17 cellular contexts compared by ENCODE assay signal in genomic region chr5:36790847-36791246, GRCh38.
DNase-seq lines count a peak whose midpoint lies in the region; ATAC-seq, FAIRE-seq and TF ChIP-seq lines count a peak whose summit lies in the region.
"Had no signal": no experiment of that assay in that cellular context is flagged by ENCODE, and none has a peak within 500 bp of the region (broad histone marks: within the 10 kb centered on the region; RNA-seq: fewer than 3 reads in every experiment).

No MANE protein-coding gene starts in this region.

- no peaks in the 10 kb centered on the region for H3K9me3 Mint-ChIP-seq in astrocyte (ENCODE audit: unreplicated experiment)
- no peaks in the 10 kb centered on the region for H3K9me3 Mint-ChIP-seq in endodermal cell
- no peaks in the 10 kb centered on the region for H3K9me3 Mint-ChIP-seq in Caco-2 (ENCODE audit: unreplicated experiment)
- H3K9me3 Mint-ChIP-seq: HFFc6 had no signal

- no peaks in the 10 kb centered on the region for H3K36me3 ChIP-seq in astrocyte (ENCODE audit: insufficient read depth, low read length)
- H3K36me3 ChIP-seq in endodermal cell (ENCODE audit: control insufficient read depth, insufficient read depth, low read length) = no peaks in the 10 kb centered on the region
- H3K36me3 ChIP-seq in Caco-2 (ENCODE audit: control insufficient read depth, insufficient read depth, low read length) = no peaks in the 10 kb centered on the region

- H4K20me1 ChIP-seq in astrocyte (ENCODE audit: insufficient read depth, low read length) = no peaks in the 10 kb centered on the region

- H3K9me3 ChIP-seq in astrocyte (ENCODE audit: insufficient read depth, low read depth, low read length) (no peaks in the 10 kb centered on the region), endodermal cell (ENCODE audit: control insufficient read depth, low read length) (no peaks in the 10 kb centered on the region), Caco-2 (no peaks in the 10 kb centered on the region)

- TF ChIP-seq CTCF in AG10803 (conservative IDR thresholded peaks at IDR 0.05; ENCODE audit: low read length) = no peak
- TF ChIP-seq CTCF in astrocyte (IDR thresholded peaks at IDR 0.05; ENCODE audit: insufficient read depth, low read depth, low read length) = no peak
- no peak for TF ChIP-seq CTCF in foreskin keratinocyte (conservative IDR thresholded peaks at IDR 0.05)
- no peak for TF ChIP-seq CTCF in endodermal cell (conservative IDR thresholded peaks at IDR 0.05)
- no peak for TF ChIP-seq CTCF in Caco-2 (IDR thresholded peaks at IDR 0.05; ENCODE audit: insufficient read depth in 1 of 2, low read depth in 1 of 2, low read length in 1 of 2, severe bottlenecking in 1 of 2, unreplicated experiment in 1 of 2)

- H3K27me3 ChIP-seq in astrocyte (ENCODE audit: insufficient read depth, low read length) = no peaks in the 10 kb centered on the region
- H3K27me3 ChIP-seq in foreskin keratinocyte = peaks cover 23% of the 10 kb centered on the region
- H3K27me3 ChIP-seq in endodermal cell (ENCODE audit: control insufficient read depth, insufficient read depth, low read length, poor library complexity, severe bottlenecking) = no peaks in the 10 kb centered on the region
- no peaks in the 10 kb centered on the region for H3K27me3 ChIP-seq in Caco-2 (replicated peaks; ENCODE audit: control insufficient read depth, insufficient read depth, low read length)

- BruUV-seq in Caco-2 (replicated peaks; lab: Mats Ljungman, UMichigan) = no TSS peak

- H3K27ac Mint-ChIP-seq in astrocyte (ENCODE audit: unreplicated experiment) = no peak overlapping the region
- H3K27ac Mint-ChIP-seq in endodermal cell = no peak overlapping the region
- no peak overlapping the region for H3K27ac Mint-ChIP-seq in Caco-2 (ENCODE audit: unreplicated experiment)
- H3K27ac Mint-ChIP-seq: CD14-positive monocyte, HFFc6 had no signal

- no peak for FAIRE-seq in astrocyte (lab: Jason Lieb, UNC)
- FAIRE-seq: A204.1 had no signal

- H3K9ac ChIP-seq in astrocyte (ENCODE audit: low read length) (no peak overlapping the region), endodermal cell (ENCODE audit: extremely low read depth, low read length, poor library complexity, severe bottlenecking) (no peak overlapping the region)

- CTCF ChIA-PET in Caco-2 (lab: Charles Lee) = no interaction called here

- H3K4me1 ChIP-seq in astrocyte (ENCODE audit: insufficient read depth, low read length) = no peaks in the 10 kb centered on the region
- H3K4me1 ChIP-seq in foreskin keratinocyte = no peaks in the 10 kb centered on the region
- H3K4me1 ChIP-seq in endodermal cell (ENCODE audit: control insufficient read depth, insufficient read depth, low read length) = no peaks in the 10 kb centered on the region
- peaks cover 14% of the 10 kb centered on the region; the same call in 1 of the 2 replicates for H3K4me1 ChIP-seq in Caco-2

- H3K4me2 ChIP-seq in astrocyte (ENCODE audit: low read length) = no peak overlapping the region

- WGBS in endodermal cell (ENCODE audit: insufficient coverage in 1 of 2, insufficient read length in 1 of 2), 2 experiments = 93% methylated on average over 1 of the region's 1 CpG; no CpG with 5 or more reads in 1 of the 2 experiments

- no peaks in the 10 kb centered on the region for H3K79me2 ChIP-seq in astrocyte (ENCODE audit: insufficient read depth, low read length)

- peak; percentile 6 for DNase-seq in AG10803 (ENCODE audit: low read depth)
- peak; percentile 3 for DNase-seq in HCEC 1CT
- peak; percentile 6 for DNase-seq in astrocyte (ENCODE audit: low read depth)
- DNase-seq in foreskin keratinocyte = peak; percentile 26 to 57
- no peak for DNase-seq in OCI-M1 (lab: John Stamatoyannopoulos, UW)
- DNase-seq in endodermal cell = no peak
- DNase-seq in Caco-2 = no peak
- no peak for DNase-seq in NCI-H1436 (lab: John Stamatoyannopoulos, UW)
- DNase-seq: COR-L47, DMS79 treated with DMSO at 0.1 percent for 48 hours, GF-D8, HFFc6, NCI-H1417, NCI-H2029, NCI-H524 treated with DMSO at 0.1 percent for 48 hours had no signal

- H3K27ac ChIP-seq in astrocyte (ENCODE audit: low read depth, low read length) (no peak overlapping the region), foreskin keratinocyte (no peak overlapping the region), endodermal cell (ENCODE audit: low read depth, low read length) (no peak overlapping the region)

- H3K27me3 Mint-ChIP-seq in astrocyte (ENCODE audit: low read depth, unreplicated experiment) (peaks cover 3% of the 10 kb centered on the region), endodermal cell (ENCODE audit: insufficient read depth) (no peaks in the 10 kb centered on the region), Caco-2 (ENCODE audit: insufficient read depth, unreplicated experiment) (peaks cover 11% of the 10 kb centered on the region)

- no peak overlapping the region for H2AFZ ChIP-seq in astrocyte (ENCODE audit: low read depth, low read length)

- H3K4me1 Mint-ChIP-seq in astrocyte (ENCODE audit: low read depth, unreplicated experiment) (no peaks in the 10 kb centered on the region), endodermal cell (no peaks in the 10 kb centered on the region), Caco-2 (ENCODE audit: low read depth, unreplicated experiment) (peaks cover 21% of the 10 kb centered on the region)

- H3K36me3 Mint-ChIP-seq in astrocyte (ENCODE audit: low read depth, unreplicated experiment) = no peaks in the 10 kb centered on the region
- no peaks in the 10 kb centered on the region for H3K36me3 Mint-ChIP-seq in endodermal cell (ENCODE audit: low read depth)
- H3K36me3 Mint-ChIP-seq in Caco-2 (ENCODE audit: insufficient read depth, unreplicated experiment) = no peaks in the 10 kb centered on the region
- H3K36me3 Mint-ChIP-seq: CD14-positive monocyte had no signal

- H3K4me3 Mint-ChIP-seq in astrocyte (ENCODE audit: unreplicated experiment) (no peak overlapping the region), endodermal cell (no peak overlapping the region), Caco-2 (ENCODE audit: unreplicated experiment) (no peak overlapping the region)
- H3K4me3 Mint-ChIP-seq: CD14-positive monocyte, HFFc6 had no signal

- H3K4me3 ChIP-seq in AG10803 (ENCODE audit: low read length) = no peak overlapping the region
- H3K4me3 ChIP-seq in astrocyte (ENCODE audit: insufficient read depth, low read depth, low read length) = no peak overlapping the region
- H3K4me3 ChIP-seq in endodermal cell (ENCODE audit: low read length) = no peak overlapping the region
- no peak overlapping the region for H3K4me3 ChIP-seq in Caco-2 (ENCODE audit: low read depth, low read length)

- intact Hi-C loops in Caco-2 (cut with micrococcal nuclease; ENCODE audit: unreplicated experiment) = no loop called here

- peak; percentile 80 for ATAC-seq in foreskin keratinocyte

- POLR2A ChIA-PET in Caco-2 (lab: Charles Lee) = no interaction called here

Comparison
In these comparisons a context has a peak if more than half of its experiments do, and no peak if none do; other contexts are left out.
1. DNase-seq: peak in AG10803 (single experiment), HCEC 1CT (single experiment), astrocyte (single experiment) and foreskin keratinocyte (2 of 2); none in OCI-M1 (single experiment), endodermal cell (single experiment), Caco-2 (0 of 2) and NCI-H1436 (single experiment).